In the genomic region with DNA sequence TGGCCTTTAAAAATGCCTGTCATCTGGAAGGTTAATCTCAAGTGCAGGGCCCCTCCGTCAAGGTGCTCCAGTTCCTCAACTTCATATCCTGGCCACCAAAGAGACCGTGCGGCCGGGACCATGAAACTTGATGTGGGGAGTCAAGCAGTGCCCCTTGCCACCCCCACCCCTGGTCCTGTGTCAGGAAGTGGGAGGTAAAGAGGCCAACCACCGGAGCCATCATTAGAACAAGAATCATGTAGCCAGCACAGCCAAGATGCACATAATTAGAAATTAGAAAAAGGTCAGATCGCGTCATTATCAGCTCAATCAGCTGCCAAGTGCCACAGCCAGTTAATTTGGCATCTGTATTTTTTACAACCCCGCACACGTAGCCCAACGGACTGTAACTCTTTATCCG, we compare ENCODE assay signal across 36 cellular contexts.
"Had no signal": no experiment of that assay in that cellular context is flagged by ENCODE, and none has a peak within 500 bp of the region (broad histone marks: within the 10 kb centered on the region; RNA-seq: fewer than 3 reads in every experiment).

No MANE protein-coding gene starts in this region.

- H3K4me1 Mint-ChIP-seq: activated B cell treated with CpG ODN at 0.5 μM for 24 hours; activated CD4-positive, alpha-beta T cell treated with anti-CD3 and anti-CD28 coated beads for 36 hours; activated CD4-positive, alpha-beta T cell treated with anti-CD3 and anti-CD28 coated beads, Interleukin-2, amount 10 ng/mL, durations not matched to agents 7 days and 5 days; activated naive CD8-positive, alpha-beta T cell treated with anti-CD3 and anti-CD28 coated beads for 36 hours; activated T-helper 17 cell treated with anti-CD3 and anti-CD28 coated beads, Interleukin-2, amount 50 U/mL, for 72 hours; central memory CD8-positive, alpha-beta T cell had no signal

- H3K4me1 ChIP-seq: adrenal gland, breast epithelium had no signal

- FAIRE-seq: astrocyte, TTC549 had no signal

- H3K27me3 ChIP-seq: adrenal gland, body of pancreas, brain microvascular endothelial cell had no signal

- H3K9me3 ChIP-seq: adrenal gland, body of pancreas, breast epithelium had no signal

- H3K27ac Mint-ChIP-seq: activated B cell treated with CpG ODN at 0.5 μM for 24 hours; activated CD4-positive, alpha-beta T cell treated with anti-CD3 and anti-CD28 coated beads for 36 hours; activated CD4-positive, alpha-beta T cell treated with anti-CD3 and anti-CD28 coated beads, Interleukin-2, amount 10 ng/mL, durations not matched to agents 7 days and 5 days; activated CD8-positive, alpha-beta T cell treated with anti-CD3 and anti-CD28 coated beads for 36 hours; activated naive CD4-positive, alpha-beta T cell treated with anti-CD3 and anti-CD28 coated beads for 36 hours; activated naive CD8-positive, alpha-beta T cell treated with anti-CD3 and anti-CD28 coated beads for 36 hours; activated T-cell treated with anti-CD3 and anti-CD28 coated beads, Interleukin-2, amount 50 U/mL, for 72 hours; activated T-helper 1 cell treated with anti-CD3 and anti-CD28 coated beads, Interleukin-12 subunit alpha, Interleukin-12 subunit beta, Interleukin-2, Interleukin-4 antibody, amounts not matched to agents 30 ng/mL and 10 ng/mL and 1 ng/mL, durations not matched to agents 14 hours and 24 hours and 36 hours; activated T-helper 17 cell treated with anti-CD3 and anti-CD28 coated beads, Interleukin-2, amount 50 U/mL, for 72 hours; T-helper 1 cell treated with Interleukin-12 subunit alpha and Interleukin-12 subunit beta and Interleukin-4 antibody, amounts not matched to agents 30 μg/mL and 1 μg/mL, for 36 hours; T-helper 2 cell treated with Interferon-gamma antibody and Interleukin-4, amounts not matched to agents 5 μg/mL and 100 μg/mL, for 36 hours had no signal

- DNase-seq: activated B cell treated with CpG ODN at 0.5 μM for 24 hours; activated CD4-positive, alpha-beta T cell treated with anti-CD3 and anti-CD28 coated beads for 1 hour; activated CD4-positive, alpha-beta T cell treated with anti-CD3 and anti-CD28 coated beads for 36 hours; activated CD4-positive, alpha-beta T cell treated with anti-CD3 and anti-CD28 coated beads for 48 hours; activated CD4-positive, alpha-beta T cell treated with anti-CD3 and anti-CD28 coated beads, Interleukin-2, amount 10 ng/mL, durations not matched to agents 7 days and 5 days; activated CD4-positive, alpha-beta T cell treated with anti-CD3 and anti-CD28 coated beads, Interleukin-2, amount 50 U/mL, for 48 hours; activated CD8-positive, alpha-beta memory T cell treated with anti-CD3 and anti-CD28 coated beads, Interleukin-2, amount 50 U/mL, for 4 hours; activated CD8-positive, alpha-beta T cell treated with anti-CD3 and anti-CD28 coated beads for 36 hours; activated effector memory CD4-positive, alpha-beta T cell treated with anti-CD3 and anti-CD28 coated beads, Interleukin-2, amount 50 U/mL, for 16 hours; activated gamma-delta T cell treated with Interleukin-2 at 50 U/mL for 16 hours; activated naive CD4-positive, alpha-beta T cell; activated naive CD4-positive, alpha-beta T cell treated with anti-CD3 and anti-CD28 coated beads for 36 hours; activated naive CD4-positive, alpha-beta T cell treated with anti-CD3 and anti-CD28 coated beads, Interleukin-2, amount 50 U/mL, for 16 hours; activated naive CD8-positive, alpha-beta T cell treated with anti-CD3 and anti-CD28 coated beads for 36 hours; activated T-cell treated with anti-CD3 and anti-CD28 coated beads for 4 hours; activated T-cell treated with anti-CD3 and anti-CD28 coated beads, Interleukin-2, amount 50 U/mL, for 1 hour; activated T-cell treated with anti-CD3 and anti-CD28 coated beads, Interleukin-2, amount 50 U/mL, for 4 hours; activated T-cell treated with anti-CD3 and anti-CD28 coated beads, Interleukin-2, amount 50 U/mL, for 72 hours; adrenal gland; amniotic stem cell; body of pancreas; brain microvascular endothelial cell; caudate nucleus; cerebellar nuclear complex; T-helper 1 cell; T-helper 2 cell; T-helper 9 cell had no signal

- H3K27ac ChIP-seq: adrenal gland, body of pancreas, brain microvascular endothelial cell, breast epithelium had no signal

- ATAC-seq: activated CD4-positive, alpha-beta T cell treated with anti-CD3 and anti-CD28 coated beads for 36 hours; activated CD8-positive, alpha-beta T cell treated with anti-CD3 and anti-CD28 coated beads for 36 hours; activated naive CD4-positive, alpha-beta T cell treated with anti-CD3 and anti-CD28 coated beads, Interleukin-2, amount 50 U/mL, for 72 hours; activated T-cell treated with anti-CD3 and anti-CD28 coated beads, Interleukin-2, amount 50 U/mL, for 4 hours; activated T-cell treated with anti-CD3 and anti-CD28 coated beads, Interleukin-2, amount 50 U/mL, for 72 hours; activated T-helper 17 cell treated with anti-CD3 and anti-CD28 coated beads, Interleukin-2, amount 50 U/mL, for 72 hours; body of pancreas had no signal

- H3K4me3 Mint-ChIP-seq: activated B cell treated with CpG ODN at 0.5 μM for 24 hours; activated CD4-positive, alpha-beta T cell treated with anti-CD3 and anti-CD28 coated beads for 36 hours; activated CD4-positive, alpha-beta T cell treated with anti-CD3 and anti-CD28 coated beads, Interleukin-2, amount 10 ng/mL, durations not matched to agents 7 days and 5 days; activated CD8-positive, alpha-beta T cell treated with anti-CD3 and anti-CD28 coated beads for 36 hours; activated naive CD4-positive, alpha-beta T cell treated with anti-CD3 and anti-CD28 coated beads for 36 hours; activated naive CD8-positive, alpha-beta T cell treated with anti-CD3 and anti-CD28 coated beads for 36 hours; activated T-cell treated with anti-CD3 and anti-CD28 coated beads, Interleukin-2, amount 50 U/mL, for 4 hours; activated T-cell treated with anti-CD3 and anti-CD28 coated beads, Interleukin-2, amount 50 U/mL, for 72 hours; activated T-helper 1 cell treated with anti-CD3 and anti-CD28 coated beads, Interleukin-12 subunit alpha, Interleukin-12 subunit beta, Interleukin-2, Interleukin-4 antibody, amounts not matched to agents 30 ng/mL and 10 ng/mL and 1 ng/mL, durations not matched to agents 14 hours and 24 hours and 36 hours; activated T-helper 17 cell treated with anti-CD3 and anti-CD28 coated beads, Interleukin-2, amount 50 U/mL, for 72 hours; central memory CD8-positive, alpha-beta T cell; T-helper 1 cell treated with Interleukin-12 subunit alpha and Interleukin-12 subunit beta and Interleukin-4 antibody, amounts not matched to agents 30 μg/mL and 1 μg/mL, for 36 hours; T-helper 2 cell treated with Interferon-gamma antibody and Interleukin-4, amounts not matched to agents 5 μg/mL and 100 μg/mL, for 36 hours had no signal

- H3K36me3 Mint-ChIP-seq: activated naive CD4-positive, alpha-beta T cell treated with anti-CD3 and anti-CD28 coated beads, Interleukin-2, amount 50 U/mL, for 72 hours; activated naive CD8-positive, alpha-beta T cell treated with anti-CD3 and anti-CD28 coated beads for 36 hours had no signal

- H3K9me3 Mint-ChIP-seq: activated B cell treated with CpG ODN at 0.5 μM for 24 hours; activated CD4-positive, alpha-beta T cell treated with anti-CD3 and anti-CD28 coated beads, Interleukin-2, amount 10 ng/mL, durations not matched to agents 7 days and 5 days; activated CD8-positive, alpha-beta T cell treated with anti-CD3 and anti-CD28 coated beads for 36 hours; activated naive CD4-positive, alpha-beta T cell treated with anti-CD3 and anti-CD28 coated beads for 36 hours; activated naive CD4-positive, alpha-beta T cell treated with anti-CD3 and anti-CD28 coated beads, Interleukin-2, amount 50 U/mL, for 72 hours; activated naive CD8-positive, alpha-beta T cell treated with anti-CD3 and anti-CD28 coated beads for 36 hours; activated T-cell treated with anti-CD3 and anti-CD28 coated beads, Interleukin-2, amount 50 U/mL, for 4 hours; activated T-cell treated with anti-CD3 and anti-CD28 coated beads, Interleukin-2, amount 50 U/mL, for 72 hours; activated T-helper 1 cell treated with anti-CD3 and anti-CD28 coated beads, Interleukin-12 subunit alpha, Interleukin-12 subunit beta, Interleukin-2, Interleukin-4 antibody, amounts not matched to agents 30 ng/mL and 10 ng/mL and 1 ng/mL, durations not matched to agents 14 hours and 24 hours and 36 hours; activated T-helper 17 cell treated with anti-CD3 and anti-CD28 coated beads, Interleukin-2, amount 50 U/mL, for 72 hours; central memory CD8-positive, alpha-beta T cell; T-helper 1 cell treated with Interleukin-12 subunit alpha and Interleukin-12 subunit beta and Interleukin-4 antibody, amounts not matched to agents 30 μg/mL and 1 μg/mL, for 36 hours; T-helper 2 cell treated with Interferon-gamma antibody and Interleukin-4, amounts not matched to agents 5 μg/mL and 100 μg/mL, for 36 hours had no signal

- H3K4me3 ChIP-seq: adrenal gland, body of pancreas, breast epithelium had no signal

- H3K36me3 ChIP-seq: adrenal gland, brain microvascular endothelial cell, breast epithelium had no signal
